In genomic region chr2:128690869-128691268, GRCh38 we compare ENCODE assay signal across 16 cellular contexts.
DNase-seq lines count a peak whose midpoint lies in the region; ATAC-seq, FAIRE-seq and TF ChIP-seq lines count a peak whose summit lies in the region.
"Had no signal": no experiment of that assay in that cellular context is flagged by ENCODE, and none has a peak within 500 bp of the region (broad histone marks: within the 10 kb centered on the region; RNA-seq: fewer than 3 reads in every experiment).

No MANE protein-coding gene starts in this region.

- in situ Hi-C loops in K562 (cut with MboI): no loop called here

- no peak for TF ChIP-seq EP300 in K562 (IDR thresholded peaks at IDR 0.05; ENCODE audit: low read length)

- H3K9me3 Mint-ChIP-seq in activated CD4-positive, alpha-beta T cell treated with anti-CD3 and anti-CD28 coated beads, Interleukin-2, amount 10 ng/mL, durations not matched to agents 24 days and 14 days: no peaks in the 10 kb centered on the region
- H3K9me3 Mint-ChIP-seq in neural progenitor cell: peaks cover 4% of the 10 kb centered on the region
- H3K9me3 Mint-ChIP-seq in activated T-helper 1 cell treated with anti-CD3 and anti-CD28 coated beads, Interleukin-12 subunit alpha, Interleukin-12 subunit beta, Interleukin-2, Interleukin-4 antibody, amounts not matched to agents 30 ng/mL and 10 ng/mL and 1 ng/mL, durations not matched to agents 14 hours and 24 hours and 36 hours: no peaks in the 10 kb centered on the region
- H3K9me3 Mint-ChIP-seq: CD4-positive, alpha-beta memory T cell; IgD-negative memory B cell had no signal

- peaks cover 0 to 8% of the 10 kb centered on the region in 2 experiments; a peak in 1 of 5 replicates for H3K4me1 ChIP-seq in K562 (replicated peaks in 1 of 2; ENCODE audit: control insufficient read depth in 2 of 2, insufficient read depth in 2 of 2, low read length in 2 of 2)
- no peaks in the 10 kb centered on the region for H3K4me1 ChIP-seq in neural progenitor cell
- H3K4me1 ChIP-seq in esophagus squamous epithelium: no peaks in the 10 kb centered on the region
- H3K4me1 ChIP-seq: HAP-1 had no signal

- peak; percentile 32 for DNase-seq in activated CD4-positive, alpha-beta T cell treated with anti-CD3 and anti-CD28 coated beads, Interleukin-2, amount 10 ng/mL, durations not matched to agents 24 days and 14 days
- DNase-seq in activated CD4-positive, alpha-beta T cell treated with anti-CD3 and anti-CD28 coated beads, Interleukin-2, amount 50 U/mL, for 1 hour: no peak
- DNase-seq in GM10266 (ENCODE audit: extremely low spot score) (peak; percentile 5), K562 (ENCODE audit: extremely low read depth in 1 of 4, low spot score in 3 of 4) (no peak), neural progenitor cell (ENCODE audit: low spot score) (no peak), esophagus squamous epithelium (lab: John Stamatoyannopoulos, UW) (no peak), AML-193 (lab: John Stamatoyannopoulos, UW) (no peak)
- no peak for DNase-seq in activated T-helper 1 cell treated with anti-CD3 and anti-CD28 coated beads, Interleukin-12 subunit alpha, Interleukin-12 subunit beta, Interleukin-2, Interleukin-4 antibody, amounts not matched to agents 30 ng/mL and 10 ng/mL and 1 ng/mL, durations not matched to agents 14 hours and 24 hours and 36 hours (ENCODE audit: low spot score)
- DNase-seq: CD4-positive, alpha-beta memory T cell; DMS79; GM23248 had no signal

- 2% methylated on average over 9 of the region's 9 CpGs for WGBS in K562 (ENCODE audit: insufficient coverage, low coverage, missing lambda C conversion rate)
- 65 to 73% methylated on average over 7 to 9 of the region's 9 CpGs for WGBS in esophagus squamous epithelium, 2 donors

- intact Hi-C loops in activated CD4-positive, alpha-beta T cell treated with anti-CD3 and anti-CD28 coated beads, Interleukin-2, amount 10 ng/mL, durations not matched to agents 24 days and 14 days (cut with micrococcal nuclease): no loop called here
- intact Hi-C loops in K562 (cut with micrococcal nuclease): no loop called here
- intact Hi-C loops in esophagus squamous epithelium (cut with DNase I): no loop called here
- intact Hi-C loops in activated T-helper 1 cell treated with anti-CD3 and anti-CD28 coated beads, Interleukin-12 subunit alpha, Interleukin-12 subunit beta, Interleukin-2, Interleukin-4 antibody, amounts not matched to agents 30 ng/mL and 10 ng/mL and 1 ng/mL, durations not matched to agents 14 hours and 24 hours and 36 hours (cut with micrococcal nuclease): no loop called here

- no peak overlapping the region for H3K4me3 Mint-ChIP-seq in activated CD4-positive, alpha-beta T cell treated with anti-CD3 and anti-CD28 coated beads, Interleukin-2, amount 10 ng/mL, durations not matched to agents 24 days and 14 days
- H3K4me3 Mint-ChIP-seq in neural progenitor cell: no peak overlapping the region
- no peak overlapping the region for H3K4me3 Mint-ChIP-seq in activated T-helper 1 cell treated with anti-CD3 and anti-CD28 coated beads, Interleukin-12 subunit alpha, Interleukin-12 subunit beta, Interleukin-2, Interleukin-4 antibody, amounts not matched to agents 30 ng/mL and 10 ng/mL and 1 ng/mL, durations not matched to agents 14 hours and 24 hours and 36 hours
- H3K4me3 Mint-ChIP-seq: CD4-positive, alpha-beta memory T cell; IgD-negative memory B cell had no signal

- FAIRE-seq in K562 (lab: Jason Lieb, UNC): no peak
- FAIRE-seq: GM18507 had no signal

- no peak overlapping the region for H3K27ac Mint-ChIP-seq in activated CD4-positive, alpha-beta T cell treated with anti-CD3 and anti-CD28 coated beads, Interleukin-2, amount 10 ng/mL, durations not matched to agents 24 days and 14 days
- H3K27ac Mint-ChIP-seq in neural progenitor cell: peak overlapping the region; percentile 97
- no peak overlapping the region for H3K27ac Mint-ChIP-seq in activated T-helper 1 cell treated with anti-CD3 and anti-CD28 coated beads, Interleukin-12 subunit alpha, Interleukin-12 subunit beta, Interleukin-2, Interleukin-4 antibody, amounts not matched to agents 30 ng/mL and 10 ng/mL and 1 ng/mL, durations not matched to agents 14 hours and 24 hours and 36 hours
- H3K27ac Mint-ChIP-seq: CD4-positive, alpha-beta memory T cell; IgD-negative memory B cell had no signal

- H3K4me2 ChIP-seq in K562 (ENCODE audit: insufficient read depth, low read length): peak overlapping the region; percentile 83
- no peak overlapping the region for H3K4me2 ChIP-seq in neural progenitor cell

- no peak for ATAC-seq in K562

- H3K9me3 ChIP-seq in K562 (replicated peaks; ENCODE audit: control insufficient read depth, insufficient read depth, low read depth, low read length) (no peaks in the 10 kb centered on the region), neural progenitor cell (ENCODE audit: low read depth) (no peaks in the 10 kb centered on the region), esophagus squamous epithelium (no peaks in the 10 kb centered on the region)
- H3K9me3 ChIP-seq: HAP-1 had no signal

- H3K36me3 ChIP-seq in K562 (ENCODE audit: control insufficient read depth, insufficient read depth, low read length) (no peaks in the 10 kb centered on the region), neural progenitor cell (no peaks in the 10 kb centered on the region), esophagus squamous epithelium (no peaks in the 10 kb centered on the region)
- H3K36me3 ChIP-seq: HAP-1 had no signal

- H3K27ac ChIP-seq in K562 (ENCODE audit: extremely low read depth, low read depth, low read length) (no peak overlapping the region), neural progenitor cell (no peak overlapping the region), esophagus squamous epithelium (no peak overlapping the region)
- H3K27ac ChIP-seq: 22Rv1, C4-2B, GM23248 had no signal

- H4K20me1 ChIP-seq in K562 (replicated peaks; ENCODE audit: control insufficient read depth, insufficient read depth, low read length): no peaks in the 10 kb centered on the region
- no peaks in the 10 kb centered on the region for H4K20me1 ChIP-seq in neural progenitor cell (ENCODE audit: low read depth)

- H2AFZ ChIP-seq in K562 (ENCODE audit: low read depth, low read length) (peak overlapping the region; percentile 54), neural progenitor cell (replicated peaks) (no peak overlapping the region)
- H2AFZ ChIP-seq: GM23248 had no signal

- peaks cover 2% of the 10 kb centered on the region for H3K27me3 Mint-ChIP-seq in activated CD4-positive, alpha-beta T cell treated with anti-CD3 and anti-CD28 coated beads, Interleukin-2, amount 10 ng/mL, durations not matched to agents 24 days and 14 days
- H3K27me3 Mint-ChIP-seq in neural progenitor cell (ENCODE audit: insufficient read depth, low read depth): peaks cover 16% of the 10 kb centered on the region
- peaks cover 6% of the 10 kb centered on the region for H3K27me3 Mint-ChIP-seq in activated T-helper 1 cell treated with anti-CD3 and anti-CD28 coated beads, Interleukin-12 subunit alpha, Interleukin-12 subunit beta, Interleukin-2, Interleukin-4 antibody, amounts not matched to agents 30 ng/mL and 10 ng/mL and 1 ng/mL, durations not matched to agents 14 hours and 24 hours and 36 hours (ENCODE audit: insufficient read depth)

- H3K9ac ChIP-seq in K562 (ENCODE audit: insufficient read depth in 1 of 2, low read depth in 2 of 2, low read length in 2 of 2) (no peak overlapping the region), neural progenitor cell (no peak overlapping the region)
- H3K9ac ChIP-seq: GM23248 had no signal

- no peaks in the 10 kb centered on the region for H3K79me2 ChIP-seq in K562 (ENCODE audit: control insufficient read depth, insufficient read depth, low read length)
- no peaks in the 10 kb centered on the region for H3K79me2 ChIP-seq in neural progenitor cell (ENCODE audit: low read depth)

- CTCF ChIA-PET in K562 (lab: Yijun Ruan, JAX; ENCODE audit: low intra/inter-chr PET ratio): no interaction called here

- H3K9me1 ChIP-seq in K562 (ENCODE audit: control insufficient read depth, insufficient read depth, low read length): no peaks in the 10 kb centered on the region

- peaks cover 0 to 42% of the 10 kb centered on the region in 2 experiments; a peak in 3 of 5 replicates for H3K27me3 ChIP-seq in K562 (ENCODE audit: control insufficient read depth in 2 of 2, insufficient read depth in 2 of 2, low read length in 2 of 2)
- no peaks in the 10 kb centered on the region for H3K27me3 ChIP-seq in neural progenitor cell
- H3K27me3 ChIP-seq in esophagus squamous epithelium: peaks cover 0 to 7% (median 0%) of the 10 kb centered on the region in 4 donors

- TF ChIP-seq CTCF in GM10266 (IDR thresholded peaks at IDR 0.05; ENCODE audit: control insufficient read depth, insufficient read depth, low read depth, missing control alignments): no peak
- TF ChIP-seq CTCF in K562 (IDR thresholded peaks at IDR 0.05 in 2 of 3, conservative IDR thresholded peaks at IDR 0.05 in 1 of 3; ENCODE audit: insufficient read depth in 2 of 3, low read depth in 1 of 3, low read length in 3 of 3): no peak
- TF ChIP-seq CTCF in neural progenitor cell (IDR thresholded peaks at IDR 0.05): no peak
- TF ChIP-seq CTCF in esophagus squamous epithelium (IDR thresholded peaks at IDR 0.05): no peak

- no peaks in the 10 kb centered on the region for H3F3A ChIP-seq in neural progenitor cell (ENCODE audit: low read depth)

- POLR2A ChIA-PET in K562 (lab: Yijun Ruan, JAX): no interaction called here

- H3K36me3 Mint-ChIP-seq in activated CD4-positive, alpha-beta T cell treated with anti-CD3 and anti-CD28 coated beads, Interleukin-2, amount 10 ng/mL, durations not matched to agents 24 days and 14 days (ENCODE audit: low read depth): no peaks in the 10 kb centered on the region
- H3K36me3 Mint-ChIP-seq in neural progenitor cell: no peaks in the 10 kb centered on the region
- no peaks in the 10 kb centered on the region for H3K36me3 Mint-ChIP-seq in activated T-helper 1 cell treated with anti-CD3 and anti-CD28 coated beads, Interleukin-12 subunit alpha, Interleukin-12 subunit beta, Interleukin-2, Interleukin-4 antibody, amounts not matched to agents 30 ng/mL and 10 ng/mL and 1 ng/mL, durations not matched to agents 14 hours and 24 hours and 36 hours (ENCODE audit: low read depth)
- H3K36me3 Mint-ChIP-seq: CD4-positive, alpha-beta memory T cell; IgD-negative memory B cell had no signal

- no TSS peak for BruUV-seq in K562 (replicated peaks; lab: Mats Ljungman, UMichigan)

- H3K4me1 Mint-ChIP-seq in activated CD4-positive, alpha-beta T cell treated with anti-CD3 and anti-CD28 coated beads, Interleukin-2, amount 10 ng/mL, durations not matched to agents 24 days and 14 days: peaks cover 9% of the 10 kb centered on the region
- peaks cover 14% of the 10 kb centered on the region for H3K4me1 Mint-ChIP-seq in neural progenitor cell
- peaks cover 29% of the 10 kb centered on the region for H3K4me1 Mint-ChIP-seq in activated T-helper 1 cell treated with anti-CD3 and anti-CD28 coated beads, Interleukin-12 subunit alpha, Interleukin-12 subunit beta, Interleukin-2, Interleukin-4 antibody, amounts not matched to agents 30 ng/mL and 10 ng/mL and 1 ng/mL, durations not matched to agents 14 hours and 24 hours and 36 hours (ENCODE audit: low read depth)
- H3K4me1 Mint-ChIP-seq: CD4-positive, alpha-beta memory T cell had no signal

- TF ChIP-seq RAD21 in K562 (CRISPR knock-in tag; conservative IDR thresholded peaks at IDR 0.05 in 1 of 2, IDR thresholded peaks at IDR 0.05 in 1 of 2): no peak

- H3K4me3 ChIP-seq in K562 (no peak overlapping the region; the same call in 1 of the 2 replicates), neural progenitor cell (no peak overlapping the region), esophagus squamous epithelium (no peak overlapping the region)
- H3K4me3 ChIP-seq: GM23248, HAP-1 had no signal

- TF ChIP-seq POLR2A in K562 (conservative IDR thresholded peaks at IDR 0.05): no peak
- TF ChIP-seq POLR2A in esophagus squamous epithelium (IDR thresholded peaks at IDR 0.05): no peak

Comparison
In these comparisons a context has a peak if more than half of its experiments do, and no peak if none do; other contexts are left out.
1. DNase-seq: peak in activated CD4-positive, alpha-beta T cell treated with anti-CD3 and anti-CD28 coated beads, Interleukin-2, amount 10 ng/mL, durations not matched to agents 24 days and 14 days (single experiment) and GM10266 (single experiment); none in activated CD4-positive, alpha-beta T cell treated with anti-CD3 and anti-CD28 coated beads, Interleukin-2, amount 50 U/mL, for 1 hour (single experiment), K562 (0 of 4), neural progenitor cell (single experiment), esophagus squamous epithelium (single experiment), activated T-helper 1 cell treated with anti-CD3 and anti-CD28 coated beads, Interleukin-12 subunit alpha, Interleukin-12 subunit beta, Interleukin-2, Interleukin-4 antibody, amounts not matched to agents 30 ng/mL and 10 ng/mL and 1 ng/mL, durations not matched to agents 14 hours and 24 hours and 36 hours (single experiment) and AML-193 (0 of 2).